Comparison of ENCODE assay signal across 1 cellular context in genomic region chr9:35603506-35603985, GRCh38.
TF ChIP-seq lines count a peak whose summit lies in the region.

No MANE protein-coding gene starts in this region.

TF ChIP-seq in K562, 482 proteins besides CTCF, POLR2A, EP300 and RAD21 (continued from another document and continues in another):
- 0 out of 2 replicates have a peak, but pooled peaks have one; percentile 42 for TF ChIP-seq ZNF592 (IDR thresholded peaks at IDR 0.05)
- TF ChIP-seq, protein P1, sequence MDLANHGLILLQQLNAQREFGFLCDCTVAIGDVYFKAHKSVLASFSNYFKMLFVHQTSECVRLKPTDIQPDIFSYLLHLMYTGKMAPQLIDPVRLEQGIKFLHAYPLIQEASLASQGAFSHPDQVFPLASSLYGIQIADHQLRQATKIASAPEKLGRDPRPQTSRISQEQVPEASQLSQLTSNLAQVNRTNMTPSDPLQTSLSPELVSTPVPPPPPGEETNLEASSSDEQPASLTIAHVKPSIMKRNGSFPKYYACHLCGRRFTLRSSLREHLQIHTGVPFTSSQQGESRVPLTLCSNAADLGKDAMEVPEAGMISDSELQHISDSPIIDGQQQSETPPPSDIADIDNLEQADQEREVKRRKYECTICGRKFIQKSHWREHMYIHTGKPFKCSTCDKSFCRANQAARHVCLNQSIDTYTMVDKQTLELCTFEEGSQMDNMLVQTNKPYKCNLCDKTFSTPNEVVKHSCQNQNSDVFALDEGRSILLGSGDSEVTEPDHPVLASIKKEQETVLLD (IDR thresholded peaks at IDR 0.05), result no peak
- TF ChIP-seq ZNF699 (CRISPR knock-in tag; IDR thresholded peaks at IDR 0.05; ENCODE audit: insufficient replicate concordance), result no peak
- no peak for TF ChIP-seq ZNF609 (CRISPR knock-in tag; IDR thresholded peaks at IDR 0.05; ENCODE audit: borderline replicate concordance)
- no peak for TF ChIP-seq ZNF277 (CRISPR knock-in tag; IDR thresholded peaks at IDR 0.05; ENCODE audit: borderline replicate concordance)
- TF ChIP-seq ZNF384 (IDR thresholded peaks at IDR 0.05; ENCODE audit: low read depth, low read length), result no peak
- TF ChIP-seq ZNF263 (CRISPR knock-in tag; IDR thresholded peaks at IDR 0.05; ENCODE audit: borderline replicate concordance), result no peak
- no peak for TF ChIP-seq ZC3H11A (IDR thresholded peaks at IDR 0.05; ENCODE audit: low read depth, low read length)
- TF ChIP-seq ZNF24 (IDR thresholded peaks at IDR 0.05), result 0 out of 2 replicates have a peak, but pooled peaks have one; percentile 11
- TF ChIP-seq RB1 (IDR thresholded peaks at IDR 0.05; ENCODE audit: low read depth), result no peak
- no peak for TF ChIP-seq NCOA2 (IDR thresholded peaks at IDR 0.05; ENCODE audit: partially characterized antibody in 2 of 2)
- no peak for TF ChIP-seq TARDBP (IDR thresholded peaks at IDR 0.05)
- TF ChIP-seq, protein P2, sequence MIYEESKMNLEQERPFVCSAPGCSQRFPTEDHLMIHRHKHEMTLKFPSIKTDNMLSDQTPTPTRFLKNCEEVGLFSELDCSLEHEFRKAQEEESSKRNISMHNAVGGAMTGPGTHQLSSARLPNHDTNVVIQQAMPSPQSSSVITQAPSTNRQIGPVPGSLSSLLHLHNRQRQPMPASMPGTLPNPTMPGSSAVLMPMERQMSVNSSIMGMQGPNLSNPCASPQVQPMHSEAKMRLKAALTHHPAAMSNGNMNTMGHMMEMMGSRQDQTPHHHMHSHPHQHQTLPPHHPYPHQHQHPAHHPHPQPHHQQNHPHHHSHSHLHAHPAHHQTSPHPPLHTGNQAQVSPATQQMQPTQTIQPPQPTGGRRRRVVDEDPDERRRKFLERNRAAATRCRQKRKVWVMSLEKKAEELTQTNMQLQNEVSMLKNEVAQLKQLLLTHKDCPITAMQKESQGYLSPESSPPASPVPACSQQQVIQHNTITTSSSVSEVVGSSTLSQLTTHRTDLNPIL (CRISPR knock-in tag; IDR thresholded peaks at IDR 0.05), result no peak
- TF ChIP-seq KAT7 (CRISPR knock-in tag; IDR thresholded peaks at IDR 0.05; ENCODE audit: borderline replicate concordance), result no peak
- TF ChIP-seq ARID1B (IDR thresholded peaks at IDR 0.05), result no peak
- TF ChIP-seq CEBPB (tag; IDR thresholded peaks at IDR 0.05), result peak; percentile 68
- TF ChIP-seq ATF3 (IDR thresholded peaks at IDR 0.05), result no peak
- TF ChIP-seq ATF3 (CRISPR knock-in tag; conservative IDR thresholded peaks at IDR 0.05), result no peak
- no peak for TF ChIP-seq SMARCB1 (IDR thresholded peaks at IDR 0.05; ENCODE audit: insufficient read length, low read depth)
- TF ChIP-seq CBX2 (IDR thresholded peaks at IDR 0.05; ENCODE audit: insufficient read depth, low read length, poor library complexity, severe bottlenecking), result no peak
- TF ChIP-seq NFRKB (IDR thresholded peaks at IDR 0.05; ENCODE audit: low read depth), result peak; percentile 23; the same call in 1 of the 2 replicates
- no peak for TF ChIP-seq CREM (IDR thresholded peaks at IDR 0.05; ENCODE audit: low read depth)
- TF ChIP-seq, protein P3, sequence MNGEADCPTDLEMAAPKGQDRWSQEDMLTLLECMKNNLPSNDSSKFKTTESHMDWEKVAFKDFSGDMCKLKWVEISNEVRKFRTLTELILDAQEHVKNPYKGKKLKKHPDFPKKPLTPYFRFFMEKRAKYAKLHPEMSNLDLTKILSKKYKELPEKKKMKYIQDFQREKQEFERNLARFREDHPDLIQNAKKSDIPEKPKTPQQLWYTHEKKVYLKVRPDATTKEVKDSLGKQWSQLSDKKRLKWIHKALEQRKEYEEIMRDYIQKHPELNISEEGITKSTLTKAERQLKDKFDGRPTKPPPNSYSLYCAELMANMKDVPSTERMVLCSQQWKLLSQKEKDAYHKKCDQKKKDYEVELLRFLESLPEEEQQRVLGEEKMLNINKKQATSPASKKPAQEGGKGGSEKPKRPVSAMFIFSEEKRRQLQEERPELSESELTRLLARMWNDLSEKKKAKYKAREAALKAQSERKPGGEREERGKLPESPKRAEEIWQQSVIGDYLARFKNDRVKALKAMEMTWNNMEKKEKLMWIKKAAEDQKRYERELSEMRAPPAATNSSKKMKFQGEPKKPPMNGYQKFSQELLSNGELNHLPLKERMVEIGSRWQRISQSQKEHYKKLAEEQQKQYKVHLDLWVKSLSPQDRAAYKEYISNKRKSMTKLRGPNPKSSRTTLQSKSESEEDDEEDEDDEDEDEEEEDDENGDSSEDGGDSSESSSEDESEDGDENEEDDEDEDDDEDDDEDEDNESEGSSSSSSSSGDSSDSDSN (IDR thresholded peaks at IDR 0.05; ENCODE audit: borderline replicate concordance in 1 of 2, low read depth in 2 of 2, low read length in 2 of 2), result no peak
- no peak for TF ChIP-seq HDAC1 (IDR thresholded peaks at IDR 0.05)
- no peak for TF ChIP-seq FOS (IDR thresholded peaks at IDR 0.05; ENCODE audit: extremely low read depth, insufficient read length)
- TF ChIP-seq ZEB2 (IDR thresholded peaks at IDR 0.05), result no peak
- no peak for TF ChIP-seq NBN (IDR thresholded peaks at IDR 0.05; ENCODE audit: low read depth)
- no peak for TF ChIP-seq NELFE (IDR thresholded peaks at IDR 0.05; ENCODE audit: insufficient read depth, insufficient read length)
- no peak for TF ChIP-seq KHSRP (IDR thresholded peaks at IDR 0.05)
- TF ChIP-seq ZNF707 (CRISPR knock-in tag; conservative IDR thresholded peaks at IDR 0.05), result no peak
- TF ChIP-seq ZNF133 (CRISPR knock-in tag; IDR thresholded peaks at IDR 0.05), result no peak
- TF ChIP-seq CGGBP1 (CRISPR knock-in tag; IDR thresholded peaks at IDR 0.05), result no peak
- peak; percentile 42 for TF ChIP-seq ASH1L (IDR thresholded peaks at IDR 0.05; ENCODE audit: borderline replicate concordance, low read depth, partially characterized antibody)
- TF ChIP-seq ZNF253 (CRISPR knock-in tag; conservative IDR thresholded peaks at IDR 0.05), result no peak
- TF ChIP-seq ZNF507 (tag; conservative IDR thresholded peaks at IDR 0.05), result no peak
- TF ChIP-seq RERE (CRISPR knock-in tag; IDR thresholded peaks at IDR 0.05; ENCODE audit: borderline replicate concordance), result no peak
- TF ChIP-seq GABPB2 (CRISPR knock-in tag; conservative IDR thresholded peaks at IDR 0.05), result no peak
- TF ChIP-seq ZNF830 (CRISPR knock-in tag; IDR thresholded peaks at IDR 0.05), result no peak
